ENCODE assay signal across 28 cellular contexts in genomic region chr16:69829338-69829737, GRCh38.
A peak's percentile ranks its signal among the peaks of the same experiment; 100 is the strongest.
DNase-seq lines count a peak whose midpoint lies in the region; ATAC-seq, FAIRE-seq and TF ChIP-seq lines count a peak whose summit lies in the region.
"Had no signal": no experiment of that assay in that cellular context is flagged by ENCODE, and none has a peak within 500 bp of the region (broad histone marks: within the 10 kb centered on the region; RNA-seq: fewer than 3 reads in every experiment).

No MANE protein-coding gene starts in this region.

- peaks cover 2 to 10% (median 8%) of the 10 kb centered on the region in 4 donors for H3K4me1 Mint-ChIP-seq in CD4-positive, CD25-positive, alpha-beta regulatory T cell
- H3K4me1 Mint-ChIP-seq in naive B cell: peaks cover 2 to 10% (median 7%) of the 10 kb centered on the region in 3 donors

- ATAC-seq in CD4-positive, CD25-positive, alpha-beta regulatory T cell (ENCODE audit: low read depth in 2 of 2): no peak
- ATAC-seq in body of pancreas (no peak), naive B cell (ENCODE audit: low read depth in 2 of 2) (no peak), HG03460 (IDR thresholded peaks at IDR 0.05; ENCODE audit: unreplicated experiment) (no peak)
- ATAC-seq: SK-N-SH treated with all-trans-retinoic acid at 6 μM for 48 hours had no signal

- H3K9me3 ChIP-seq in CD4-positive, CD25-positive, alpha-beta regulatory T cell (ENCODE audit: control insufficient read depth in 2 of 2, low read length in 2 of 2): no peaks in the 10 kb centered on the region
- H3K9me3 ChIP-seq in body of pancreas (no peaks in the 10 kb centered on the region), ovary (no peaks in the 10 kb centered on the region)
- H3K9me3 ChIP-seq: BLaER1, Peyer's patch, SJCRH30 had no signal

- in situ Hi-C loops in ACHN (cut with HindIII; ENCODE audit: low pct_ligation_motif_present, low pct_unique_long_range_greater_than_20kb, low sequenced_read_pairs): no loop called here

- H3K27ac Mint-ChIP-seq in CD4-positive, CD25-positive, alpha-beta regulatory T cell: peak overlapping the region in 2 of 3 donors; percentile 14 to 68
- peak overlapping the region in 4 of 6 donors; percentile 7 to 89 (median 60) for H3K27ac Mint-ChIP-seq in naive B cell
- H3K27ac Mint-ChIP-seq: CD4-positive, alpha-beta T cell; HFFc6 had no signal

- intact Hi-C loops in body of pancreas (cut with DNase I) (no loop called here), ovary (cut with DNase I) (no loop called here)

- 73 to 86% methylated on average over 1 of the region's 1 CpG for WGBS in body of pancreas, 2 donors
- WGBS in ovary, 3 donors: 81 to 86% (median 83%) methylated on average over 1 of the region's 1 CpG

- no peaks in the 10 kb centered on the region for H3K9me3 Mint-ChIP-seq in CD4-positive, CD25-positive, alpha-beta regulatory T cell
- no peaks in the 10 kb centered on the region for H3K9me3 Mint-ChIP-seq in naive B cell
- H3K9me3 Mint-ChIP-seq: CD4-positive, alpha-beta T cell; HFFc6 had no signal

- no peaks in the 10 kb centered on the region for H3K4me1 ChIP-seq in CD4-positive, CD25-positive, alpha-beta regulatory T cell (ENCODE audit: control insufficient read depth, insufficient read depth, low read length, poor library complexity, severe bottlenecking)
- peaks cover 95% of the 10 kb centered on the region for H3K4me1 ChIP-seq in body of pancreas
- peaks cover 14% of the 10 kb centered on the region for H3K4me1 ChIP-seq in ovary (ENCODE audit: insufficient read depth)
- H3K4me1 ChIP-seq: SJCRH30 had no signal

- H3K27ac ChIP-seq in CD4-positive, CD25-positive, alpha-beta regulatory T cell (ENCODE audit: insufficient read depth, low read length, poor library complexity, severe bottlenecking): no peak overlapping the region
- peak overlapping the region in 3 of 4 donors; percentile 2 to 88 (median 80) for H3K27ac ChIP-seq in body of pancreas
- H3K27ac ChIP-seq in ovary: no peak overlapping the region
- H3K27ac ChIP-seq: BLaER1, GM23248, Peyer's patch, SJCRH30 had no signal

- no peaks in the 10 kb centered on the region for H3K27me3 ChIP-seq in CD4-positive, CD25-positive, alpha-beta regulatory T cell (ENCODE audit: control insufficient read depth, insufficient read depth, low read length)
- no peaks in the 10 kb centered on the region for H3K27me3 ChIP-seq in body of pancreas
- H3K27me3 ChIP-seq in ovary: no peaks in the 10 kb centered on the region
- H3K27me3 ChIP-seq: BLaER1, Peyer's patch, SJCRH30 had no signal

- H3K36me3 Mint-ChIP-seq in CD4-positive, CD25-positive, alpha-beta regulatory T cell: peaks cover 18% of the 10 kb centered on the region
- peaks cover 0 to 10% of the 10 kb centered on the region in 2 donors for H3K36me3 Mint-ChIP-seq in naive B cell

- TF ChIP-seq POLR2A in body of pancreas (IDR thresholded peaks at IDR 0.05) (no peak), ovary (IDR thresholded peaks at IDR 0.05) (no peak)

- no peak for TF ChIP-seq EP300 in ovary (IDR thresholded peaks at IDR 0.05)

- TF ChIP-seq CTCF in body of pancreas (IDR thresholded peaks at IDR 0.05) (no peak), ovary (IDR thresholded peaks at IDR 0.05) (no peak)

- H3K4me3 ChIP-seq in CD4-positive, CD25-positive, alpha-beta regulatory T cell (ENCODE audit: low read depth, low read length): no peak overlapping the region
- no peak overlapping the region for H3K4me3 ChIP-seq in body of pancreas
- H3K4me3 ChIP-seq in ovary: no peak overlapping the region
- H3K4me3 ChIP-seq: BLaER1, GM23248, Peyer's patch, SJCRH30 had no signal

- H3K27me3 Mint-ChIP-seq in CD4-positive, CD25-positive, alpha-beta regulatory T cell: no peaks in the 10 kb centered on the region
- no peaks in the 10 kb centered on the region for H3K27me3 Mint-ChIP-seq in naive B cell
- H3K27me3 Mint-ChIP-seq: CD4-positive, alpha-beta T cell had no signal

- H3K36me3 ChIP-seq in CD4-positive, CD25-positive, alpha-beta regulatory T cell (ENCODE audit: control insufficient read depth, insufficient read depth, low read length): peaks cover 15% of the 10 kb centered on the region
- no peaks in the 10 kb centered on the region for H3K36me3 ChIP-seq in body of pancreas (replicated peaks in 1 of 2; ENCODE audit: insufficient read depth in 1 of 2, low read depth in 2 of 2)
- H3K36me3 ChIP-seq in ovary: no peaks in the 10 kb centered on the region
- H3K36me3 ChIP-seq: SJCRH30 had no signal

- DNase-seq in CD4-positive, CD25-positive, alpha-beta regulatory T cell: no peak
- DNase-seq in HTR-8/SVneo (ENCODE audit: insufficient read length, low spot score) (no peak), body of pancreas (no peak), naive B cell (no peak), ACHN (no peak), ovary (no peak), SKM-1 (lab: John Stamatoyannopoulos, UW; ENCODE audit: unreplicated experiment) (no peak)
- DNase-seq: CD4-positive, alpha-beta T cell; DMS53; GM23248; H7; HFFc6; Karpas-422; NCI-H1092; NCI-H1417 treated with DMSO at 0.1 percent for 48 hours; NCI-H187; NCI-H2081 treated with DMSO at 0.1 percent for 48 hours; NCI-H2171; NCI-H226; NCI-H510A; NCI-H69; OCI-M1; Peyer's patch; SJCRH30 had no signal

- no peak overlapping the region for H3K4me3 Mint-ChIP-seq in CD4-positive, CD25-positive, alpha-beta regulatory T cell
- H3K4me3 Mint-ChIP-seq in naive B cell: no peak overlapping the region
- H3K4me3 Mint-ChIP-seq: CD4-positive, alpha-beta T cell; HFFc6 had no signal

- FAIRE-seq in HTR-8/SVneo (lab: Jason Lieb, UNC): peak; percentile 23
- FAIRE-seq: GM18507 had no signal

Comparison
In these comparisons a context has a peak if more than half of its experiments do, and no peak if none do; other contexts are left out.
1. H3K27ac ChIP-seq: peak in body of pancreas (3 of 4); none in CD4-positive, CD25-positive, alpha-beta regulatory T cell (single experiment) and ovary (0 of 2).